ENCODE assay signal across 7 cellular contexts in genomic region chr15:43186003-43186353, GRCh38. TPM values are rescaled to one million over a fixed set of nuclear protein-coding genes. Genes with fewer than 3 reads are reported as not detected.
A peak's percentile ranks its signal among the peaks of the same experiment; 100 is the strongest.
DNase-seq lines count a peak whose midpoint lies in the region; ATAC-seq and TF ChIP-seq lines count a peak whose summit lies in the region.

No MANE protein-coding gene starts in this region.

- H3K27ac ChIP-seq in ovary = peak overlapping the region in 1 of 2 donors; percentile 69

- no peaks in the 10 kb centered on the region for H3K27me3 Mint-ChIP-seq in T-cell

- ATAC-seq in GM18870 (IDR thresholded peaks at IDR 0.05; ENCODE audit: unreplicated experiment) (peak; percentile 6), HG02884 (IDR thresholded peaks at IDR 0.05; ENCODE audit: unreplicated experiment) (peak; percentile 21), T-cell (replicated peaks in 1 of 4) (no peak)

- intact Hi-C loops in ovary (cut with DNase I) = no loop called here

- peak overlapping the region; percentile 91 to 97 (median 94) for H3K4me3 Mint-ChIP-seq in T-cell

- no peaks in the 10 kb centered on the region for H3K27me3 ChIP-seq in ovary

- DNase-seq in T-cell (no peak), fibroblast of mammary gland (ENCODE audit: low read depth) (no peak), ovary (no peak), NCI-H526 treated with DMSO at 0.1 percent for 48 hours (lab: John Stamatoyannopoulos, UW) (no peak), DMS153 (lab: John Stamatoyannopoulos, UW) (no peak)

- H3K9me3 ChIP-seq in ovary = no peaks in the 10 kb centered on the region

- peaks cover 31% of the 10 kb centered on the region for H3K36me3 Mint-ChIP-seq in T-cell

- H3K36me3 ChIP-seq in ovary = no peaks in the 10 kb centered on the region

- no peak for TF ChIP-seq POLR2A in ovary (IDR thresholded peaks at IDR 0.05)

- WGBS in ovary, 3 donors = 3 to 5% (median 3%) methylated on average over 13 of the region's 13 CpGs

- TF ChIP-seq CTCF in fibroblast of mammary gland (conservative IDR thresholded peaks at IDR 0.05; ENCODE audit: control insufficient read depth, insufficient read depth, low read depth, low read length) = no peak
- no peak for TF ChIP-seq CTCF in ovary (IDR thresholded peaks at IDR 0.05)

- peak overlapping the region; percentile 96 to 97 for H3K27ac Mint-ChIP-seq in T-cell

- CTCF ChIA-PET in T-cell (lab: Charles Lee) = interaction anchor here (0.6 to 0.8 kb wide), 3 partner anchors 79 to 267 kb away, joined by 3 to 6 read pairs (median 3); no protein-coding TSS in a partner anchor

- POLR2A ChIA-PET in T-cell (lab: Charles Lee) = no interaction called here

- H3K4me1 Mint-ChIP-seq in T-cell = peaks cover 43 to 60% (median 44%) of the 10 kb centered on the region in 3 donors

- H3K4me3 ChIP-seq in fibroblast of mammary gland (ENCODE audit: control insufficient read depth, low read depth, low read length) (peak overlapping the region; percentile 84), ovary (peak overlapping the region; percentile 91)

- no peaks in the 10 kb centered on the region for H3K9me3 Mint-ChIP-seq in T-cell

- no peak for TF ChIP-seq EP300 in ovary (IDR thresholded peaks at IDR 0.05)

- H3K4me1 ChIP-seq in ovary (ENCODE audit: insufficient read depth) = no peaks in the 10 kb centered on the region

RNA-seq across cellular contexts. Expression of gene CCNDBP1, which starts 0.8 kb away (rescaled TPM):
- total RNA-seq in T-cell (100 to 1,000 TPM in 3 of 5 donors, 10 to 100 TPM in 2; 91.3 to 103 (median 102) TPM), ovary (10 to 100 TPM; 25.2 to 55.3 (median 28.3) TPM)
- polyA plus RNA-seq in ovary = 10 to 100 TPM; 34.2 to 69.7 TPM

RNA-seq across cellular contexts. Expression of gene EPB42, which starts 34.8 kb away (rescaled TPM):
- not detected for total RNA-seq in T-cell
- 1 to 10 TPM in 1 of 7 donors, under 1 TPM in 2, not detected in 4; 0.43 to 2.5 (median 0.66) TPM for total RNA-seq in ovary
- not detected for polyA plus RNA-seq in ovary

RNA-seq across cellular contexts. Expression of gene TMEM62, which starts 52.6 kb away (rescaled TPM):
- total RNA-seq in T-cell (10 to 100 TPM; 14.8 to 20.2 (median 16.4) TPM), ovary (10 to 100 TPM in 5 of 7 donors, 1 to 10 TPM in 2; 8.7 to 15.2 (median 13.8) TPM)
- polyA plus RNA-seq in ovary = 10 to 100 TPM in 1 of 2 donors, 1 to 10 TPM in 1; 6.6 to 17.4 TPM

Comparison
In these comparisons a context has a peak if more than half of its experiments do, and no peak if none do; other contexts are left out.
1. ATAC-seq: peak in GM18870 (single experiment) and HG02884 (single experiment); none in T-cell (0 of 4).